In the genomic region with DNA sequence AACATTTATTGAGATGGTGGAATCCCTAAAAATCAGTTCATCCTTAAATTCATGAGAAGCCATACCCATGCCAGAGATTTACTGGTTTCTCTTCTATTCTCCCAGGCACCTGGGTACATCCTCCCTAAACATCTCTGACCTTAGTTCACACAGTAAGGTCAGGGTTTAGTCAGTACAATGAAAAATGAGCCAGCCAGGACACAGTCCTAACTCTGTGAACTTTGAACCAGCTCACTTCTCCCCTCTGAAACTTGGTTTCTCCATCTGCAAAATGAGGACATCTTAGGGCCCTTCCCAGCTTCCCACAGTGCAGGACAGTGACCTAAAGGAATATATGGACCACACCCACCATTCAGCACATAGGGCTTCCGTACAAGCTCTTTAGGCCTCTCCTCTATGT, we compare ENCODE assay signal across 10 cellular contexts. TPM values are rescaled to one million over a fixed set of nuclear protein-coding genes. Genes with fewer than 3 reads are reported as not detected.
DNase-seq lines count a peak whose midpoint lies in the region; ATAC-seq and TF ChIP-seq lines count a peak whose summit lies in the region.
"Had no signal": no experiment of that assay in that cellular context is flagged by ENCODE, and none has a peak within 500 bp of the region (broad histone marks: within the 10 kb centered on the region; RNA-seq: fewer than 3 reads in every experiment).

No MANE protein-coding gene starts in this region.

- H3F3A ChIP-seq in SK-N-SH (replicated peaks; ENCODE audit: insufficient read depth) (peaks cover 6% of the 10 kb centered on the region), neural progenitor cell (ENCODE audit: low read depth) (peaks cover 7% of the 10 kb centered on the region)

- 0 out of 2 replicates have a peak overlapping the region, but pooled peaks have one; percentile 96 for H3K9ac ChIP-seq in SK-N-SH
- no peak overlapping the region for H3K9ac ChIP-seq in neural progenitor cell

- H3K4me2 ChIP-seq in SK-N-SH (peak overlapping the region; percentile 86), neural progenitor cell (peak overlapping the region; percentile 87)

- peaks cover 21 to 50% of the 10 kb centered on the region in 2 experiments for H3K36me3 ChIP-seq in SK-N-SH (replicated peaks in 1 of 2; ENCODE audit: control insufficient read depth in 1 of 2, insufficient read depth in 2 of 2, low read length in 1 of 2)
- peaks cover 89% of the 10 kb centered on the region for H3K36me3 ChIP-seq in MG63
- H3K36me3 ChIP-seq in neural progenitor cell, result no peaks in the 10 kb centered on the region

- POLR2A ChIA-PET in SK-N-SH (lab: Yijun Ruan, JAX), result interaction anchor here (1.0 kb wide), 1 partner anchor 10 kb away, joined by 4 read pairs; no protein-coding TSS in a partner anchor

- H3K9me3 Mint-ChIP-seq in brain (peaks cover 0 to 5% (median 0%) of the 10 kb centered on the region in 5 experiments), neural progenitor cell (no peaks in the 10 kb centered on the region)

- no peak for TF ChIP-seq CTCF in SK-N-SH (IDR thresholded peaks at IDR 0.05)
- TF ChIP-seq CTCF in brain (conservative IDR thresholded peaks at IDR 0.05), result no peak
- TF ChIP-seq CTCF in neural progenitor cell (IDR thresholded peaks at IDR 0.05), result no peak

- no peaks in the 10 kb centered on the region for H3K9me3 ChIP-seq in SK-N-SH
- no peaks in the 10 kb centered on the region for H3K9me3 ChIP-seq in MG63
- no peaks in the 10 kb centered on the region for H3K9me3 ChIP-seq in neural progenitor cell (ENCODE audit: low read depth)

- H3K4me1 Mint-ChIP-seq in brain (peaks cover 30% of the 10 kb centered on the region), neural progenitor cell (peaks cover 20% of the 10 kb centered on the region)

- H4K20me1 ChIP-seq in SK-N-SH (ENCODE audit: insufficient read depth), result no peaks in the 10 kb centered on the region
- peaks cover 8% of the 10 kb centered on the region for H4K20me1 ChIP-seq in neural progenitor cell (ENCODE audit: low read depth)

- no peaks in the 10 kb centered on the region for H3K27me3 ChIP-seq in SK-N-SH (ENCODE audit: insufficient read depth)
- no peaks in the 10 kb centered on the region for H3K27me3 ChIP-seq in MG63
- no peaks in the 10 kb centered on the region for H3K27me3 ChIP-seq in neural progenitor cell

- CTCF ChIA-PET in SK-N-SH (lab: Yijun Ruan, JAX), result interaction anchor here (1.1 to 2.5 kb wide), 2 partner anchors 25 to 657 kb away, joined by 3 to 7 read pairs; partner anchors contain the start of gene KIAA1191

- H3K4me3 ChIP-seq in SK-N-SH (ENCODE audit: low read depth in 2 of 2, low read length in 1 of 2) (peak overlapping the region; percentile 92 to 96; a peak in 2 of 4 replicates), MG63 (peak overlapping the region; percentile 95), neural progenitor cell (no peak overlapping the region)

- H3K27ac Mint-ChIP-seq in brain (peak overlapping the region in 2 of 5 experiments; percentile 37 to 99), neural progenitor cell (no peak overlapping the region)

- no peak overlapping the region for H2AFZ ChIP-seq in SK-N-SH (ENCODE audit: low read depth)
- H2AFZ ChIP-seq in neural progenitor cell (replicated peaks), result no peak overlapping the region

- H3K79me2 ChIP-seq in SK-N-SH (ENCODE audit: insufficient read depth) (peaks cover 51% of the 10 kb centered on the region), neural progenitor cell (ENCODE audit: low read depth) (peaks cover 45% of the 10 kb centered on the region)

- H3K4me1 ChIP-seq in SK-N-SH (ENCODE audit: control insufficient read depth in 1 of 2, insufficient read depth in 2 of 2, low read depth in 1 of 2, low read length in 1 of 2) (peaks cover 0 to 14% of the 10 kb centered on the region in 2 experiments; a peak in 2 of 4 replicates), neural progenitor cell (peaks cover 11% of the 10 kb centered on the region)

- WGBS in SK-N-SH (ENCODE audit: low lambda C conversion rate), result 58% methylated on average over 1 of the region's 1 CpG

- TF ChIP-seq EP300 in SK-N-SH (IDR thresholded peaks at IDR 0.05; ENCODE audit: borderline replicate concordance in 1 of 2, low read depth in 1 of 2, low read length in 1 of 2), result no peak

- H3K27me3 Mint-ChIP-seq in brain, result peaks cover 15% of the 10 kb centered on the region
- H3K27me3 Mint-ChIP-seq in neural progenitor cell (ENCODE audit: insufficient read depth, low read depth), result peaks cover 11% of the 10 kb centered on the region

- no peak for TF ChIP-seq RAD21 in SK-N-SH (IDR thresholded peaks at IDR 0.05; ENCODE audit: low read length)

- H3K36me3 Mint-ChIP-seq in brain (peaks cover 32% of the 10 kb centered on the region), neural progenitor cell (peaks cover 3% of the 10 kb centered on the region)

- no peak overlapping the region for H3K27ac ChIP-seq in SK-N-SH (ENCODE audit: low read depth in 2 of 2, low read length in 1 of 2)
- no peak overlapping the region for H3K27ac ChIP-seq in neural progenitor cell
- H3K27ac ChIP-seq: 22Rv1 had no signal

- H3K9me2 ChIP-seq in SK-N-SH, result no peaks in the 10 kb centered on the region

- DNase-seq in SK-N-SH (no peak), MG63 (no peak), neural progenitor cell (ENCODE audit: low spot score) (no peak), activated gamma-delta T cell treated with Interleukin-2 at 50 U/mL for 16 hours (no peak)
- DNase-seq: NK-92 treated with Interleukin-12 subunit alpha and Interleukin-12 subunit beta, amount 100 ng/mL, for 24 hours had no signal

- ATAC-seq in SK-N-SH treated with all-trans-retinoic acid at 6 μM for 48 hours (no peak), HG02970 (IDR thresholded peaks at IDR 0.05; ENCODE audit: low FRiP score, unreplicated experiment) (no peak), HG02642 (IDR thresholded peaks at IDR 0.05; ENCODE audit: poor library complexity, unreplicated experiment) (no peak)

- H3K4me3 Mint-ChIP-seq in brain (peak overlapping the region; percentile 54 to 100 (median 99)), neural progenitor cell (peak overlapping the region; percentile 98)

TF ChIP-seq in SK-N-SH, 30 proteins besides CTCF, POLR2A, EP300 and RAD21 (continues in another document):
- TF ChIP-seq SIN3A (IDR thresholded peaks at IDR 0.05; ENCODE audit: borderline replicate concordance, low read depth, low read length), result no peak
- no peak for TF ChIP-seq GATA2 (CRISPR knock-in tag; IDR thresholded peaks at IDR 0.05)

TF ChIP-seq in SK-N-SH treated with all-trans-retinoic acid at 6 μM for 48 hours, 23 proteins besides CTCF, POLR2A, EP300 and RAD21 (continues in another document):
- TF ChIP-seq ZNF565 (CRISPR knock-in tag; conservative IDR thresholded peaks at IDR 0.05; ENCODE audit: low read depth), result no peak
- TF ChIP-seq ZFP30 (CRISPR knock-in tag; IDR thresholded peaks at IDR 0.05), result no peak
- no peak for TF ChIP-seq ZFP3 (CRISPR knock-in tag; IDR thresholded peaks at IDR 0.05)
- TF ChIP-seq ESRRG (CRISPR knock-in tag; IDR thresholded peaks at IDR 0.05), result no peak

RNA-seq across cellular contexts. Expression of gene NOP16, which starts 1.9 kb away (rescaled TPM):
- 158 and 161 TPM in 2 replicates for polyA plus RNA-seq in SK-N-SH (2012; rRNA removed)
- polyA plus RNA-seq in SK-N-SH (2012; cell fraction: cytosol; rRNA removed), result 134 and 136 TPM in 2 replicates
- 233 and 292 TPM in 2 replicates for polyA plus RNA-seq in SK-N-SH (2012; cell fraction: nucleus; rRNA removed)
- 146 and 237 TPM in 2 replicates for total RNA-seq in MG63 (2014; rRNA removed; shearing (Covaris generic); ENCODE audit: low replicate concordance)
- 13.1 TPM for polyA plus RNA-seq in brain (ENCODE audit: insufficient read depth, low read depth, low replicate concordance)
- 10.3 and 14.5 TPM in 2 replicates for total RNA-seq in neural progenitor cell (ENCODE audit: low replicate concordance)

RNA-seq across cellular contexts. Expression of gene HIGD2A, which starts 2.1 kb away (rescaled TPM):
- polyA plus RNA-seq in SK-N-SH (2012; rRNA removed), result 211 and 213 TPM in 2 replicates
- polyA plus RNA-seq in SK-N-SH (2012; cell fraction: cytosol; rRNA removed), result 139 and 190 TPM in 2 replicates
- 57.7 and 81.8 TPM in 2 replicates for polyA plus RNA-seq in SK-N-SH (2012; cell fraction: nucleus; rRNA removed)
- total RNA-seq in MG63 (2014; rRNA removed; shearing (Covaris generic); ENCODE audit: low replicate concordance), result 151 and 166 TPM in 2 replicates
- polyA plus RNA-seq in brain (ENCODE audit: insufficient read depth, low read depth, low replicate concordance), result 221 TPM
- 40.1 and 65.6 TPM in 2 replicates for total RNA-seq in neural progenitor cell (ENCODE audit: low replicate concordance)

RNA-seq across cellular contexts. Expression of gene ARL10, which starts 21.2 kb away (rescaled TPM):
- 4.6 and 7.8 TPM in 2 replicates for polyA plus RNA-seq in SK-N-SH (2012; rRNA removed)
- 3.6 and 5.7 TPM in 2 replicates for polyA plus RNA-seq in SK-N-SH (2012; cell fraction: cytosol; rRNA removed)
- 27.9 and 49.3 TPM in 2 replicates for polyA plus RNA-seq in SK-N-SH (2012; cell fraction: nucleus; rRNA removed)
- total RNA-seq in MG63 (2014; rRNA removed; shearing (Covaris generic); ENCODE audit: low replicate concordance), result 0.20 and 0.33 TPM in 2 replicates
- 2.6 TPM for polyA plus RNA-seq in brain (ENCODE audit: insufficient read depth, low read depth, low replicate concordance)
- 9.1 and 16.6 TPM in 2 replicates for total RNA-seq in neural progenitor cell (ENCODE audit: low replicate concordance)

RNA-seq across cellular contexts. Expression of gene KIAA1191, which starts 24.9 kb away (rescaled TPM):
- polyA plus RNA-seq in SK-N-SH (2012; rRNA removed) (100 and 127 TPM in 2 replicates), brain (ENCODE audit: insufficient read depth, low read depth, low replicate concordance) (106 TPM)
- 75.8 and 102 TPM in 2 replicates for polyA plus RNA-seq in SK-N-SH (2012; cell fraction: cytosol; rRNA removed)
- 46.0 and 69.3 TPM in 2 replicates for polyA plus RNA-seq in SK-N-SH (2012; cell fraction: nucleus; rRNA removed)
- 120 and 132 TPM in 2 replicates for total RNA-seq in MG63 (2014; rRNA removed; shearing (Covaris generic); ENCODE audit: low replicate concordance)
- total RNA-seq in neural progenitor cell (ENCODE audit: low replicate concordance), result 116 and 126 TPM in 2 replicates

RNA-seq across cellular contexts. Expression of gene CLTB, which starts 29.8 kb away (rescaled TPM):
- polyA plus RNA-seq in SK-N-SH (2012; rRNA removed), result 85.9 and 91.2 TPM in 2 replicates
- 67.0 and 82.5 TPM in 2 replicates for polyA plus RNA-seq in SK-N-SH (2012; cell fraction: cytosol; rRNA removed)
- 37.1 and 45.6 TPM in 2 replicates for polyA plus RNA-seq in SK-N-SH (2012; cell fraction: nucleus; rRNA removed)
- total RNA-seq in MG63 (2014; rRNA removed; shearing (Covaris generic); ENCODE audit: low replicate concordance), result 281 and 342 TPM in 2 replicates
- polyA plus RNA-seq in brain (ENCODE audit: insufficient read depth, low read depth, low replicate concordance), result 141 TPM
- 12.6 and 29.2 TPM in 2 replicates for total RNA-seq in neural progenitor cell (ENCODE audit: low replicate concordance)
